Comparison of ENCODE assay signal across 17 cellular contexts in genomic region chr14:21467620-21468019, GRCh38. TPM values are rescaled to one million over a fixed set of nuclear protein-coding genes. Genes with fewer than 3 reads are reported as not detected.
A peak's percentile ranks its signal among the peaks of the same experiment; 100 is the strongest.
DNase-seq lines count a peak whose midpoint lies in the region; ATAC-seq lines count a peak whose summit lies in the region.
"Had no signal": no experiment of that assay in that cellular context is flagged by ENCODE, and none has a peak within 500 bp of the region (broad histone marks: within the 10 kb centered on the region; RNA-seq: fewer than 3 reads in every experiment).

No MANE protein-coding gene starts in this region.

- H3K27ac ChIP-seq in CD4-positive, CD25-positive, alpha-beta regulatory T cell (ENCODE audit: insufficient read depth, low read length, poor library complexity, severe bottlenecking) = no peak overlapping the region
- H3K27ac ChIP-seq: gastrocnemius medialis, KMS-11, suprapubic skin had no signal

- peak overlapping the region in 2 of 3 donors; percentile 36 to 74 for H3K27ac Mint-ChIP-seq in CD4-positive, CD25-positive, alpha-beta regulatory T cell
- H3K27ac Mint-ChIP-seq: activated naive CD4-positive, alpha-beta T cell treated with anti-CD3 and anti-CD28 coated beads, Interleukin-2, amount 10 ng/mL, durations not matched to agents 7 days and 5 days; memory B cell; WTC11 had no signal

- peaks cover 0 to 9% (median 4%) of the 10 kb centered on the region in 4 donors for H3K4me1 Mint-ChIP-seq in CD4-positive, CD25-positive, alpha-beta regulatory T cell
- H3K4me1 Mint-ChIP-seq: activated naive CD4-positive, alpha-beta T cell treated with anti-CD3 and anti-CD28 coated beads, Interleukin-2, amount 10 ng/mL, durations not matched to agents 7 days and 5 days; WTC11 had no signal

- peaks cover 53% of the 10 kb centered on the region for H3K36me3 ChIP-seq in CD4-positive, CD25-positive, alpha-beta regulatory T cell (ENCODE audit: control insufficient read depth, insufficient read depth, low read length)

- no peaks in the 10 kb centered on the region for H3K9me3 ChIP-seq in CD4-positive, CD25-positive, alpha-beta regulatory T cell (ENCODE audit: control insufficient read depth in 2 of 2, low read length in 2 of 2)
- H3K9me3 ChIP-seq: gastrocnemius medialis, suprapubic skin had no signal

- H3K27me3 ChIP-seq in CD4-positive, CD25-positive, alpha-beta regulatory T cell (ENCODE audit: control insufficient read depth, insufficient read depth, low read length) = no peaks in the 10 kb centered on the region
- H3K27me3 ChIP-seq: gastrocnemius medialis, suprapubic skin had no signal

- H3K27me3 Mint-ChIP-seq in CD4-positive, CD25-positive, alpha-beta regulatory T cell = no peaks in the 10 kb centered on the region
- H3K27me3 Mint-ChIP-seq: activated naive CD4-positive, alpha-beta T cell treated with anti-CD3 and anti-CD28 coated beads, Interleukin-2, amount 10 ng/mL, durations not matched to agents 7 days and 5 days; memory B cell had no signal

- no peaks in the 10 kb centered on the region for H3K9me3 Mint-ChIP-seq in CD4-positive, CD25-positive, alpha-beta regulatory T cell
- H3K9me3 Mint-ChIP-seq: activated naive CD4-positive, alpha-beta T cell treated with anti-CD3 and anti-CD28 coated beads, Interleukin-2, amount 10 ng/mL, durations not matched to agents 7 days and 5 days; memory B cell; WTC11 had no signal

- no peak for DNase-seq in CD4-positive, CD25-positive, alpha-beta regulatory T cell
- DNase-seq in NCI-H226 (peak; percentile 36), dedifferentiated amniotic fluid mesenchymal stem cell (ENCODE audit: extremely low spot score) (peak; percentile 86), lung microvascular endothelial cell (ENCODE audit: low read depth in 2 of 2) (peak; percentile 84 to 96), SW 1271 (lab: John Stamatoyannopoulos, UW) (no peak), AG08396 (ENCODE audit: low spot score) (no peak)
- DNase-seq: activated naive CD4-positive, alpha-beta T cell treated with anti-CD3 and anti-CD28 coated beads, Interleukin-2, amount 10 ng/mL, durations not matched to agents 7 days and 5 days; DMS79 treated with DMSO at 0.1 percent for 48 hours; gastrocnemius medialis; NCI-H146; stimulated activated CD4-positive, alpha-beta T cell treated with anti-CD3 and anti-CD28 coated beads, Interleukin-12 subunit alpha, Interleukin-12 subunit beta, amount 100 ng/mL, for 4 hours had no signal

- no peaks in the 10 kb centered on the region for H3K4me1 ChIP-seq in CD4-positive, CD25-positive, alpha-beta regulatory T cell (ENCODE audit: control insufficient read depth, insufficient read depth, low read length, poor library complexity, severe bottlenecking)
- H3K4me1 ChIP-seq: gastrocnemius medialis, suprapubic skin had no signal

- ATAC-seq in CD4-positive, CD25-positive, alpha-beta regulatory T cell (ENCODE audit: low read depth in 2 of 2) = no peak
- ATAC-seq in HG02870 (IDR thresholded peaks at IDR 0.05; ENCODE audit: unreplicated experiment) (no peak), GM18909 (IDR thresholded peaks at IDR 0.05; ENCODE audit: poor library complexity, unreplicated experiment) (no peak)
- ATAC-seq: gastrocnemius medialis, WTC11 had no signal

- no peak overlapping the region for H3K4me3 ChIP-seq in CD4-positive, CD25-positive, alpha-beta regulatory T cell (ENCODE audit: low read depth, low read length)
- H3K4me3 ChIP-seq: gastrocnemius medialis, suprapubic skin had no signal

- H3K4me3 Mint-ChIP-seq in CD4-positive, CD25-positive, alpha-beta regulatory T cell = no peak overlapping the region
- H3K4me3 Mint-ChIP-seq: activated naive CD4-positive, alpha-beta T cell treated with anti-CD3 and anti-CD28 coated beads, Interleukin-2, amount 10 ng/mL, durations not matched to agents 7 days and 5 days; memory B cell; WTC11 had no signal

- H3K36me3 Mint-ChIP-seq in CD4-positive, CD25-positive, alpha-beta regulatory T cell = peaks cover 37% of the 10 kb centered on the region

RNA-seq across cellular contexts. Expression of gene RAB2B, which starts 9.1 kb away (rescaled TPM):
- total RNA-seq in CD4-positive, CD25-positive, alpha-beta regulatory T cell = 32.6 TPM
- polyA plus RNA-seq in CD4-positive, CD25-positive, alpha-beta regulatory T cell = 10 to 100 TPM; 12.1 to 19.8 (median 14.8) TPM
- 18.1 and 31.7 TPM in 2 replicates for total RNA-seq in lung microvascular endothelial cell

RNA-seq across cellular contexts. Expression of gene TOX4, which starts 9.4 kb away (rescaled TPM):
- 128 TPM for total RNA-seq in CD4-positive, CD25-positive, alpha-beta regulatory T cell
- polyA plus RNA-seq in CD4-positive, CD25-positive, alpha-beta regulatory T cell = 100 to 1,000 TPM in 1 of 4 donors, 10 to 100 TPM in 3; 90.0 to 114 (median 95.4) TPM
- 15.9 and 19.2 TPM in 2 replicates for total RNA-seq in lung microvascular endothelial cell

RNA-seq across cellular contexts. Expression of gene CHD8, which starts 11.7 kb away (rescaled TPM):
- total RNA-seq in CD4-positive, CD25-positive, alpha-beta regulatory T cell = 142 TPM
- 10 to 100 TPM; 15.3 to 30.9 (median 20.9) TPM for polyA plus RNA-seq in CD4-positive, CD25-positive, alpha-beta regulatory T cell
- 40.1 and 46.8 TPM in 2 replicates for total RNA-seq in lung microvascular endothelial cell

RNA-seq across cellular contexts. Expression of gene METTL3, which starts 43.5 kb away (rescaled TPM):
- total RNA-seq in CD4-positive, CD25-positive, alpha-beta regulatory T cell = 59.0 TPM
- 10 to 100 TPM; 20.6 to 32.6 (median 23.9) TPM for polyA plus RNA-seq in CD4-positive, CD25-positive, alpha-beta regulatory T cell
- total RNA-seq in lung microvascular endothelial cell = 34.4 and 66.9 TPM in 2 replicates

RNA-seq across cellular contexts. Expression of gene SALL2, which starts 58.5 kb away (rescaled TPM):
- total RNA-seq in CD4-positive, CD25-positive, alpha-beta regulatory T cell = 2.8 TPM
- 1 to 10 TPM in 3 of 4 donors, under 1 TPM in 1; 0.73 to 2.1 (median 1.9) TPM for polyA plus RNA-seq in CD4-positive, CD25-positive, alpha-beta regulatory T cell
- 0.44 and 0.60 TPM in 2 replicates for total RNA-seq in lung microvascular endothelial cell

Comparison
In these comparisons a context has a peak if more than half of its experiments do, and no peak if none do; other contexts are left out.
1. DNase-seq: peak in NCI-H226 (single experiment), dedifferentiated amniotic fluid mesenchymal stem cell (single experiment) and lung microvascular endothelial cell (2 of 2); none in CD4-positive, CD25-positive, alpha-beta regulatory T cell (0 of 3), SW 1271 (0 of 2) and AG08396 (single experiment).